Comparison of ENCODE assay signal across 20 cellular contexts in genomic region chr12:112782921-112783320, GRCh38. TPM values are rescaled to one million over a fixed set of nuclear protein-coding genes. Genes with fewer than 3 reads are reported as not detected.
DNase-seq lines count a peak whose midpoint lies in the region; ATAC-seq and TF ChIP-seq lines count a peak whose summit lies in the region.
"Had no signal": no experiment of that assay in that cellular context is flagged by ENCODE, and none has a peak within 500 bp of the region (broad histone marks: within the 10 kb centered on the region; RNA-seq: fewer than 3 reads in every experiment).

No MANE protein-coding gene starts in this region.

- ATAC-seq in GM18858 (IDR thresholded peaks at IDR 0.05; ENCODE audit: unreplicated experiment) = no peak
- no peak for ATAC-seq in HG02884 (IDR thresholded peaks at IDR 0.05; ENCODE audit: unreplicated experiment)

- H3K4me3 ChIP-seq in HEK293 (ENCODE audit: low read depth, low read length) (no peak overlapping the region), endodermal cell (ENCODE audit: low read length) (no peak overlapping the region), mesendoderm (ENCODE audit: low read length) (no peak overlapping the region), colonic mucosa (no peak overlapping the region)
- H3K4me3 ChIP-seq: GM23248, HAP-1 had no signal

- no peaks in the 10 kb centered on the region for H3K36me3 Mint-ChIP-seq in endodermal cell (ENCODE audit: low read depth)
- H3K36me3 Mint-ChIP-seq: CD4-positive, alpha-beta memory T cell had no signal

- intact Hi-C loops in colonic mucosa (cut with DNase I) = no loop called here

- H3K27ac ChIP-seq in HEK293 (ENCODE audit: extremely low read depth, low read depth, low read length) (no peak overlapping the region), endodermal cell (ENCODE audit: low read depth, low read length) (no peak overlapping the region), mesendoderm (ENCODE audit: low read depth, low read length) (no peak overlapping the region), colonic mucosa (no peak overlapping the region)
- H3K27ac ChIP-seq: GM23248 had no signal

- no peaks in the 10 kb centered on the region for H3K4me1 ChIP-seq in HEK293 (ENCODE audit: control insufficient read depth, insufficient read depth, low read length)
- H3K4me1 ChIP-seq in endodermal cell (ENCODE audit: control insufficient read depth, insufficient read depth, low read length) = no peaks in the 10 kb centered on the region
- H3K4me1 ChIP-seq in mesendoderm (ENCODE audit: control insufficient read depth, low read depth, low read length) = no peaks in the 10 kb centered on the region
- no peaks in the 10 kb centered on the region for H3K4me1 ChIP-seq in colonic mucosa
- H3K4me1 ChIP-seq: HAP-1 had no signal

- no peak overlapping the region for H3K27ac Mint-ChIP-seq in endodermal cell
- H3K27ac Mint-ChIP-seq: CD4-positive, alpha-beta memory T cell had no signal

- H4K8ac ChIP-seq in mesendoderm (ENCODE audit: low read depth, low read length) = no peak overlapping the region

- H3K27me3 Mint-ChIP-seq in endodermal cell (ENCODE audit: insufficient read depth) = peaks cover 22% of the 10 kb centered on the region

- H3K18ac ChIP-seq in mesendoderm (ENCODE audit: low read length) = no peak overlapping the region

- H3K9ac ChIP-seq in endodermal cell (ENCODE audit: extremely low read depth, low read length, poor library complexity, severe bottlenecking) (no peak overlapping the region), mesendoderm (ENCODE audit: low read length) (no peak overlapping the region), colonic mucosa (ENCODE audit: low read depth in 2 of 2, low read length in 2 of 2) (no peak overlapping the region)
- H3K9ac ChIP-seq: GM23248 had no signal

- CTCF ChIA-PET in HEK293 (lab: Yijun Ruan, JAX) = no interaction called here

- H3K4me3 Mint-ChIP-seq in endodermal cell = no peak overlapping the region
- H3K4me3 Mint-ChIP-seq: CD4-positive, alpha-beta memory T cell had no signal

- no peak overlapping the region for H2AK5ac ChIP-seq in mesendoderm (ENCODE audit: low read length)

- no peak overlapping the region for H3K56ac ChIP-seq in mesendoderm (ENCODE audit: low read length)

- no peak overlapping the region for H2BK5ac ChIP-seq in mesendoderm (ENCODE audit: low read length)

- H3K27me3 ChIP-seq in endodermal cell (ENCODE audit: control insufficient read depth, insufficient read depth, low read length, poor library complexity, severe bottlenecking) = peaks cover 28% of the 10 kb centered on the region
- H3K27me3 ChIP-seq in mesendoderm (ENCODE audit: insufficient read depth, low read length, poor library complexity) = no peaks in the 10 kb centered on the region
- H3K27me3 ChIP-seq in colonic mucosa = no peaks in the 10 kb centered on the region

- POLR2A ChIA-PET in HEK293 (lab: Yijun Ruan, JAX) = no interaction called here

- 64 to 77% methylated on average over 5 of the region's 5 CpGs for WGBS in endodermal cell (ENCODE audit: insufficient coverage in 1 of 2, insufficient read length in 1 of 2), 2 experiments
- no CpG with 5 or more reads among the region's 5 CpGs for WGBS in mesendoderm (ENCODE audit: extremely low coverage, insufficient coverage, low lambda C conversion rate)

- H4K5ac ChIP-seq in mesendoderm (ENCODE audit: low read length) = no peak overlapping the region

- no peak overlapping the region for H3K23ac ChIP-seq in mesendoderm (ENCODE audit: low read length)

- H3K4me2 ChIP-seq in mesendoderm (ENCODE audit: low read length) = no peak overlapping the region

- H3K9me3 Mint-ChIP-seq in endodermal cell = no peaks in the 10 kb centered on the region
- H3K9me3 Mint-ChIP-seq: CD4-positive, alpha-beta memory T cell had no signal

- H3K79me1 ChIP-seq in mesendoderm (ENCODE audit: low read length) = no peaks in the 10 kb centered on the region

- H3K4ac ChIP-seq in mesendoderm (ENCODE audit: low read depth, low read length) = no peak overlapping the region

- no peaks in the 10 kb centered on the region for H3K79me2 ChIP-seq in mesendoderm (ENCODE audit: control insufficient read depth, insufficient read depth, low read length)

- no peak overlapping the region for H2BK15ac ChIP-seq in mesendoderm (replicated peaks; ENCODE audit: low read depth)

- H3K4me1 Mint-ChIP-seq in endodermal cell = peaks cover 2% of the 10 kb centered on the region
- H3K4me1 Mint-ChIP-seq: CD4-positive, alpha-beta memory T cell had no signal

- DNase-seq in cerebellar cortex (ENCODE audit: low spot score) (peak; percentile 25), endodermal cell (peak; percentile 52), mesendoderm (peak; percentile 20), colonic mucosa (no peak), SHP77 treated with DMSO at 0.1 percent for 48 hours (lab: John Stamatoyannopoulos, UW) (no peak)
- DNase-seq: C1 segment of cervical spinal cord; Calu3; CD4-positive, alpha-beta memory T cell; COR-L47; DMS53; DMS79 treated with DMSO at 0.1 percent for 48 hours; GM23248 had no signal

- no peaks in the 10 kb centered on the region for H3K9me3 ChIP-seq in HEK293 (ENCODE audit: control insufficient read depth, insufficient read depth, low read depth, low read length)
- H3K9me3 ChIP-seq in endodermal cell (ENCODE audit: control insufficient read depth, low read length) = no peaks in the 10 kb centered on the region
- no peaks in the 10 kb centered on the region for H3K9me3 ChIP-seq in colonic mucosa
- H3K9me3 ChIP-seq: HAP-1 had no signal

- H3K36me3 ChIP-seq in HEK293 (ENCODE audit: control insufficient read depth in 2 of 2, insufficient read depth in 1 of 2, low read length in 2 of 2) (no peaks in the 10 kb centered on the region), endodermal cell (ENCODE audit: control insufficient read depth, insufficient read depth, low read length) (no peaks in the 10 kb centered on the region), mesendoderm (ENCODE audit: control insufficient read depth, insufficient read depth, low read length) (no peaks in the 10 kb centered on the region), colonic mucosa (no peaks in the 10 kb centered on the region)
- H3K36me3 ChIP-seq: HAP-1 had no signal

- H2BK120ac ChIP-seq in mesendoderm (ENCODE audit: low read depth, low read length) = no peak overlapping the region

- TF ChIP-seq CTCF in HEK293 (tag by site-specific recombination; IDR thresholded peaks at IDR 0.05) = no peak
- TF ChIP-seq CTCF in endodermal cell (conservative IDR thresholded peaks at IDR 0.05) = no peak
- no peak for TF ChIP-seq CTCF in colonic mucosa (IDR thresholded peaks at IDR 0.05)

TF ChIP-seq in HEK293, 187 proteins besides CTCF, POLR2A, EP300 and RAD21:
- TF ChIP-seq ZBTB17 (tag by site-specific recombination; IDR thresholded peaks at IDR 0.05) = peak; percentile 46
- no peak for TF ChIP-seq ZBTB10 (tag by site-specific recombination; IDR thresholded peaks at IDR 0.05)
- TF ChIP-seq, protein P1, sequence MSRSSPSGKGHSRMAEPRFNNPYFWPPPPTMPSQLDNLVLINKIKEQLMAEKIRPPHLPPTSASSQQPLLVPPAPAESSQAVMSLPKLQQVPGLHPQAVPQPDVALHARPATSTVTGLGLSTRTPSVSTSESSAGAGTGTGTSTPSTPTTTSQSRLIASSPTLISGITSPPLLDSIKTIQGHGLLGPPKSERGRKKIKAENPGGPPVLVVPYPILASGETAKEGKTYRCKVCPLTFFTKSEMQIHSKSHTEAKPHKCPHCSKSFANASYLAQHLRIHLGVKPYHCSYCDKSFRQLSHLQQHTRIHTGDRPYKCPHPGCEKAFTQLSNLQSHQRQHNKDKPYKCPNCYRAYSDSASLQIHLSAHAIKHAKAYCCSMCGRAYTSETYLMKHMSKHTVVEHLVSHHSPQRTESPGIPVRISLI (tag by site-specific recombination; IDR thresholded peaks at IDR 0.05) = no peak
TF ChIP-seq in HEK293: peak in this region for 1.

RNA-seq across cellular contexts. Expression of gene RPH3A, which starts 8.6 kb away (rescaled TPM):
- total RNA-seq in endodermal cell (not detected), colonic mucosa (under 1 TPM in 1 of 2 donors, not detected in 1; 0.27 TPM)
- 0.21 TPM for polyA plus RNA-seq in endodermal cell (2013, experiment 1 of 2)
- polyA plus RNA-seq in endodermal cell (2013, experiment 2 of 2) = 0.83 TPM
- 0.04 TPM for polyA plus RNA-seq in mesendoderm (2013, experiment 1 of 2)
- 0.07 TPM for polyA plus RNA-seq in mesendoderm (2013, experiment 2 of 2)
- total RNA-seq: A172; Calu3; CD4-positive, alpha-beta memory T cell; Daoy; GM23248; H4 had no signal
- polyA plus RNA-seq: BJ; CD4-positive, alpha-beta memory T cell; GM23248 had no signal

Comparison
In these comparisons a context has a peak if more than half of its experiments do, and no peak if none do; other contexts are left out.
1. DNase-seq: peak in cerebellar cortex (single experiment), endodermal cell (single experiment) and mesendoderm (single experiment); none in colonic mucosa (single experiment) and SHP77 treated with DMSO at 0.1 percent for 48 hours (single experiment).